ENCODE assay signal across 15 cellular contexts in the genomic region with DNA sequence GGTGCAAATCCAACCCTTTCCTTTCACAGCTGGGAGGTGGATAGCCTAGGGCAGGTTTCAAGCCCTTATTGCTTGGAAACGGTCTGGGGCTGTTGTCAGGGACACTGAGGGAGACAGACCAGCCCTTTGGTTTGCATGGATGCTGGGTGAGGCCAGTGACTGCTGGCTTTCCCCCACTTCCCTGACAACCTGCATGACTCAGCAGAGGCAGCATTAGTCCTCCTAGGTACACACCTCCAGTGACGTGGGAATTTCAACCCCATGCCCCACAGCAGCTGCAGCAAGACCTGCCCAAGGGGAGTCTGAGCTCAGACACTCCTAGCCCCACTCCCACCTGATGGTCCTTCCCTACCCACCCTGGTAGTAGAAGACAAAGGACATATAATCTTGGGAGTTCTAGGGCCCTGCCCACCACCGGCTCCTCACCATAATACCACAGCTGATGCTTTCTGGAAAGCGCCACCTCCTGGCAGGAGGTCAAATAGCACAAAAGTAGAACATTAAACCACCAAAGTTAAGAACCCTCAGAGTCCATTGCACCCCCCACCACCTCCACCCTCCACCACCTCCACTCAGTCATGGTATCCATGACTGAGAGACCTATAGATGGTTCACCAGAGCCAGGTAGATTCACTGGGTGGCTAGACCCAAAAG.
DNase-seq lines count a peak whose midpoint lies in the region; ATAC-seq and TF ChIP-seq lines count a peak whose summit lies in the region.
"Had no signal": no experiment of that assay in that cellular context is flagged by ENCODE, and none has a peak within 500 bp of the region (broad histone marks: within the 10 kb centered on the region; RNA-seq: fewer than 3 reads in every experiment).

No MANE protein-coding gene starts in this region.

- TF ChIP-seq CTCF in HFF-Myc (IDR thresholded peaks at IDR 0.05; ENCODE audit: low read depth, low read length, missing control alignments) (peak; percentile 8), astrocyte of the spinal cord (IDR thresholded peaks at IDR 0.05; ENCODE audit: low read depth, low read length) (peak; percentile 8)

- ATAC-seq in left colon: no peak
- ATAC-seq: upper lobe of right lung had no signal

- intact Hi-C loops in posterior vena cava (cut with DNase I): no loop called here
- intact Hi-C loops in left colon (cut with DNase I, micrococcal nuclease): no loop called here

- in situ Hi-C loops in astrocyte of the spinal cord (cut with HindIII; ENCODE audit: low sequenced_read_pairs): no loop called here
- in situ Hi-C loops in ACHN (cut with HindIII; ENCODE audit: low pct_ligation_motif_present, low pct_unique_long_range_greater_than_20kb, low sequenced_read_pairs): no loop called here

- DNase-seq in activated T-cell treated with anti-CD3 and anti-CD28 coated beads for 48 hours (ENCODE audit: low read depth) (peak; percentile 1), activated T-cell treated with anti-CD3 and anti-CD28 coated beads for 4 hours (no peak), HFF-Myc (ENCODE audit: extremely low read depth, low read depth) (no peak), astrocyte of the spinal cord (ENCODE audit: low read depth, low spot score) (no peak), posterior vena cava (ENCODE audit: low spot score) (peak; percentile 16), ACHN (no peak), left colon (no peak), NCI-H1048 (lab: John Stamatoyannopoulos, UW) (no peak)
- DNase-seq: midbrain, NCI-H1417, NCI-H526, SHP77 treated with DMSO at 0.1 percent for 48 hours, upper lobe of right lung had no signal

- H3K4me3 ChIP-seq in HFF-Myc (replicated peaks; ENCODE audit: low read depth, low read length) (no peak overlapping the region), astrocyte of the spinal cord (ENCODE audit: low read depth, low read length) (no peak overlapping the region)
- H3K4me3 ChIP-seq: HAP-1, ovary, upper lobe of right lung had no signal

Comparison
In these comparisons a context has a peak if more than half of its experiments do, and no peak if none do; other contexts are left out.
1. DNase-seq: peak in activated T-cell treated with anti-CD3 and anti-CD28 coated beads for 48 hours (single experiment) and posterior vena cava (single experiment); none in activated T-cell treated with anti-CD3 and anti-CD28 coated beads for 4 hours (single experiment), HFF-Myc (single experiment), astrocyte of the spinal cord (single experiment), ACHN (single experiment), left colon (0 of 2) and NCI-H1048 (single experiment).